ENCODE assay signal across 8 cellular contexts in the genomic region with DNA sequence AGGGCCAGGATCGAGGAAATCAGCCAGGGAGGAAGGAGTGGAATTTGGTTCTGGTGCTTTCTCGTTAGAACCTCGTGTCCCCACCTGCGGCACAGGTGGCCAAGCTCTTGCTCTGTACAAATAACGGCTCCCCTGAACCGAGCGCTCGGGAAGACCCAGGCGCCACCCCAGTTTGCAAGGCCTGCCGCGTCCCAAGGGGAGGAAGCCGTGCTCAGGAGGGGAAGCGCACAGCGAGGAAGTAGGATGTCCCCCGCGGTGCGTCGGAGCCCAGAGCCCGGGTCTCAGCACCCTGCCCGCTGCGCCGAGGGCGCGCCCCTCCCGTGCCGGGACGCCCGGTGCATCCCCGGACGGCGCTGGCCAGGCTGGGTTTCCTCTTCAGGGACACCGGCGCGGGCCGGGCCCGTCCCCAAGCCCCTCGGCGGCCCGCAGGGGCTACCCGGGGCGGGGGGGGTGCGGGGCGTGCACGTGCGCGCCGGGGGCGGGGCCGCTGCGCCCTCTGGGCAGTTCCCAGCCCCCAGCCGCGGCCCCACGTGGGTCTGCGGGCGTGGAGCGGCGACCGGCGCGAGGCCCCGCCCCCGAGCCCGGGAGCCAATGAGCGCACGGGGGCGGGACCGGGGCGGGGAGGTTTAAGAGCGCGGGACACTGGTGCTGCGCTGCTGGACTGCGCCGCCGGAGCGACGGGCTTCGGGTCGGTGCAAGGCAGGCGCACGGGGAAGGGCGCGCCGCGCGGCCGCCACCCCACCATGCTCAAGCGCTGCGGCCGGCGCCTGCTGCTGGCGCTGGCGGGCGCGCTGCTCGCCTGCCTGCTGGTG. TPM values are rescaled to one million over a fixed set of nuclear protein-coding genes. Genes with fewer than 3 reads are reported as not detected.
DNase-seq lines count a peak whose midpoint lies in the region; ATAC-seq and TF ChIP-seq lines count a peak whose summit lies in the region.

LFNG (plus strand) TSS at position 656 of the 812 bp plus-strand sequence; CDS start at position 744, 88 bp downstream.

- ATAC-seq in GM18909 (IDR thresholded peaks at IDR 0.05; ENCODE audit: poor library complexity, unreplicated experiment): peak; percentile 84
- peak; percentile 76 for ATAC-seq in HG03135 (IDR thresholded peaks at IDR 0.05; ENCODE audit: unreplicated experiment)
- ATAC-seq in activated CD4-positive, CD25-positive, alpha-beta regulatory T cell treated with anti-CD3 and anti-CD28 coated beads, Interleukin-2, amount 50 U/mL, for 24 hours: peak; percentile 74 to 75

- peak within 1 kb of the TSS; percentile 71 for H3K4me3 ChIP-seq in kidney epithelial cell (ENCODE audit: low read depth, low read length)

- no peaks in the 10 kb centered on the region for H3K36me3 ChIP-seq in kidney epithelial cell (ENCODE audit: control insufficient read depth, insufficient read depth, low read length)

- TF ChIP-seq CTCF in kidney epithelial cell (IDR thresholded peaks at IDR 0.05; ENCODE audit: insufficient read depth, low read length, poor library complexity, severe bottlenecking): no peak

- DNase-seq in AG08396 (ENCODE audit: low spot score) (peak; percentile 99), NCI-H345 (lab: John Stamatoyannopoulos, UW) (peak; percentile 93), cerebellar cortex (ENCODE audit: low spot score) (peak; percentile 87), kidney epithelial cell (ENCODE audit: low read depth) (no peak)
- peak; percentile 91 for DNase-seq in stimulated activated CD4-positive, alpha-beta T cell treated with anti-CD3 and anti-CD28 coated beads, Interleukin-15, amount 100 ng/mL, for 24 hours

- H3K27me3 ChIP-seq in kidney epithelial cell (ENCODE audit: control insufficient read depth, insufficient read depth, low read length): no peaks in the 10 kb centered on the region

RNA-seq across cellular contexts. Expression of gene LFNG, which starts in this region (rescaled TPM):
- 36.6 and 39.7 TPM in 2 replicates for total RNA-seq in kidney epithelial cell
